18 cellular contexts compared by ENCODE assay signal in the genomic region with DNA sequence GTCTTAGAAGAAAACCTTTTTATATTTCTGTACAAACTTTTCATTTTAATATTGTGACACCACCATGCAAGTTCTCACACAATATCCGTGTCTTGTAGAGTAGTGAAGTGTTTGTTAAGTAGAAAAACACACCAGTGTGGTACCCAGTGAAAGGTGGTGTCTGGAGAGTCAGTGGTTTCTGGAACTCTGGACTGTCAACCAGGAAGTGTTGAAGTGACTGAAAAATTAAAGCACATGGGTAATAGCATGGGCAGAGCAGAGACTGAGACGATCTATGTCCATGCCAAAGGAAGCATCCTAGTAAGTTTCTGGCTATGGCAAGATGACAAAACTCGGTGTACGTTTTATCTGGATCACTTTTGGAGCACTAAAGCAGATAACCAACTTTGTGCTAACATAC.
"Had no signal": no experiment of that assay in that cellular context is flagged by ENCODE, and none has a peak within 500 bp of the region (broad histone marks: within the 10 kb centered on the region; RNA-seq: fewer than 3 reads in every experiment).

No MANE protein-coding gene starts in this region.

- H3K9me3 ChIP-seq: esophagus squamous epithelium, heart right ventricle, neutrophil, pancreas, thyroid gland had no signal

- H3K4me3 Mint-ChIP-seq: activated CD4-positive, alpha-beta T cell treated with anti-CD3 and anti-CD28 coated beads for 36 hours; activated naive CD8-positive, alpha-beta T cell treated with anti-CD3 and anti-CD28 coated beads, Interleukin-2, amount 10 ng/mL, durations not matched to agents 7 days and 5 days; brain; effector memory CD8-positive, alpha-beta T cell; naive thymus-derived CD4-positive, alpha-beta T cell; stimulated activated naive B cell treated with anti-CD40 and anti-IgM and Interleukin-4, amounts not matched to agents 10 μg/mL and 1 μg/mL and 100 μg/mL, for 72 hours; T-helper 2 cell treated with Interferon-gamma antibody and Interleukin-4, amounts not matched to agents 5 μg/mL and 100 μg/mL, for 36 hours; WTC11 had no signal

- H3K27me3 Mint-ChIP-seq: activated CD4-positive, alpha-beta T cell treated with anti-CD3 and anti-CD28 coated beads for 36 hours; activated naive CD8-positive, alpha-beta T cell treated with anti-CD3 and anti-CD28 coated beads, Interleukin-2, amount 10 ng/mL, durations not matched to agents 7 days and 5 days; brain; effector memory CD8-positive, alpha-beta T cell; naive thymus-derived CD4-positive, alpha-beta T cell; stimulated activated naive B cell treated with anti-CD40 and anti-IgM and Interleukin-4, amounts not matched to agents 10 μg/mL and 1 μg/mL and 100 μg/mL, for 72 hours had no signal

- H3K27ac Mint-ChIP-seq: activated CD4-positive, alpha-beta T cell treated with anti-CD3 and anti-CD28 coated beads for 36 hours; stimulated activated naive B cell treated with anti-CD40 and anti-IgM and Interleukin-4, amounts not matched to agents 10 μg/mL and 1 μg/mL and 100 μg/mL, for 72 hours; T-helper 2 cell treated with Interferon-gamma antibody and Interleukin-4, amounts not matched to agents 5 μg/mL and 100 μg/mL, for 36 hours had no signal

- H3K4me1 Mint-ChIP-seq: activated naive CD8-positive, alpha-beta T cell treated with anti-CD3 and anti-CD28 coated beads, Interleukin-2, amount 10 ng/mL, durations not matched to agents 7 days and 5 days had no signal

- H3K9me3 Mint-ChIP-seq: activated naive CD8-positive, alpha-beta T cell treated with anti-CD3 and anti-CD28 coated beads, Interleukin-2, amount 10 ng/mL, durations not matched to agents 7 days and 5 days; effector memory CD8-positive, alpha-beta T cell; stimulated activated naive B cell treated with anti-CD40 and anti-IgM and Interleukin-4, amounts not matched to agents 10 μg/mL and 1 μg/mL and 100 μg/mL, for 72 hours; T-helper 2 cell treated with Interferon-gamma antibody and Interleukin-4, amounts not matched to agents 5 μg/mL and 100 μg/mL, for 36 hours; WTC11 had no signal

- ATAC-seq: activated CD4-positive, alpha-beta T cell treated with anti-CD3 and anti-CD28 coated beads for 36 hours; effector memory CD8-positive, alpha-beta T cell; naive thymus-derived CD4-positive, alpha-beta T cell; pancreas; sciatic nerve; stimulated activated naive B cell treated with anti-CD40 and anti-IgM and Interleukin-4, amounts not matched to agents 10 μg/mL and 1 μg/mL and 100 μg/mL, for 72 hours; WTC11 had no signal

- H3K36me3 ChIP-seq: pancreas had no signal

- DNase-seq: activated CD4-positive, alpha-beta T cell treated with anti-CD3 and anti-CD28 coated beads for 36 hours; activated gamma-delta T cell treated with Interleukin-2 at 50 U/mL for 16 hours; activated naive CD8-positive, alpha-beta T cell treated with anti-CD3 and anti-CD28 coated beads, Interleukin-2, amount 10 ng/mL, durations not matched to agents 7 days and 5 days; caudate nucleus; effector memory CD8-positive, alpha-beta T cell; esophagus squamous epithelium; heart right ventricle; mesenchymal stem cell; naive thymus-derived CD4-positive, alpha-beta T cell; pancreas; stimulated activated CD4-positive, alpha-beta T cell treated with anti-CD3 and anti-CD28 coated beads, Interleukin-4, amount 100 ng/mL, for 24 hours; stimulated activated naive B cell treated with anti-CD40 and anti-IgM and Interleukin-4, amounts not matched to agents 10 μg/mL and 1 μg/mL and 100 μg/mL, for 72 hours; thyroid gland had no signal

- H3K4me3 ChIP-seq: esophagus squamous epithelium, heart right ventricle, pancreas, thyroid gland had no signal

- H3K4me1 ChIP-seq: esophagus squamous epithelium, heart right ventricle, pancreas, thyroid gland had no signal
